ENCODE assay signal across 3 cellular contexts in genomic region chr1:29937356-29937755, GRCh38.
A peak's percentile ranks its signal among the peaks of the same experiment; 100 is the strongest.
TF ChIP-seq lines count a peak whose summit lies in the region.

No MANE protein-coding gene starts in this region.

TF ChIP-seq in HepG2, 621 proteins besides CTCF, POLR2A, EP300 and RAD21:
- no peak for TF ChIP-seq ARID4A (CRISPR knock-in tag; IDR thresholded peaks at IDR 0.05; ENCODE audit: borderline replicate concordance)
- peak; percentile 79 for TF ChIP-seq CREB1 (IDR thresholded peaks at IDR 0.05)
- no peak for TF ChIP-seq CREB1 (CRISPR knock-in tag; IDR thresholded peaks at IDR 0.05)

TF ChIP-seq in HEK293, 187 proteins besides CTCF, POLR2A, EP300 and RAD21:
- no peak for TF ChIP-seq ZNF341 (tag by site-specific recombination; IDR thresholded peaks at IDR 0.05; ENCODE audit: low read depth)
- TF ChIP-seq PRDM10 (tag by site-specific recombination; IDR thresholded peaks at IDR 0.05): no peak
- peak; percentile 61; the same call in 1 of the 2 replicates for TF ChIP-seq ZNF513 (tag by site-specific recombination; IDR thresholded peaks at IDR 0.05)

TF ChIP-seq in H1, 55 proteins besides CTCF, POLR2A, EP300 and RAD21:
- no peak for TF ChIP-seq ATF3 (IDR thresholded peaks at IDR 0.05; ENCODE audit: insufficient read depth, low read depth, low read length)
- TF ChIP-seq BRCA1 (IDR thresholded peaks at IDR 0.05; ENCODE audit: low read depth, low read length): no peak
- no peak for TF ChIP-seq KDM1A (IDR thresholded peaks at IDR 0.05; ENCODE audit: borderline replicate concordance, low read length)
- TF ChIP-seq NRF1 (IDR thresholded peaks at IDR 0.05; ENCODE audit: low read depth, low read length): no peak
- no peak for TF ChIP-seq GTF2F1 (IDR thresholded peaks at IDR 0.05; ENCODE audit: borderline replicate concordance, low read depth, low read length)
- TF ChIP-seq JUND (IDR thresholded peaks at IDR 0.05; ENCODE audit: low read length): no peak
- no peak for TF ChIP-seq ASH2L (IDR thresholded peaks at IDR 0.05; ENCODE audit: low read length)
- no peak for TF ChIP-seq NANOG (IDR thresholded peaks at IDR 0.05; ENCODE audit: insufficient read depth, low read depth, low read length, poor library complexity, severe bottlenecking)
- no peak for TF ChIP-seq SIRT6 (IDR thresholded peaks at IDR 0.05; ENCODE audit: low read length)
- no peak for TF ChIP-seq ZNF274 (IDR thresholded peaks at IDR 0.05; ENCODE audit: borderline replicate concordance, extremely low read depth, low read length)
- TF ChIP-seq ATF2 (IDR thresholded peaks at IDR 0.05; ENCODE audit: low read length): no peak
- no peak for TF ChIP-seq TBP (IDR thresholded peaks at IDR 0.05; ENCODE audit: low read depth, low read length)
